In genomic region chr20:49701313-49701731, GRCh38 we compare ENCODE assay signal across 9 cellular contexts. TPM values are rescaled to one million over a fixed set of nuclear protein-coding genes. Genes with fewer than 3 reads are reported as not detected.
A peak's percentile ranks its signal among the peaks of the same experiment; 100 is the strongest.
DNase-seq lines count a peak whose midpoint lies in the region; ATAC-seq and TF ChIP-seq lines count a peak whose summit lies in the region.
"Had no signal": no experiment of that assay in that cellular context is flagged by ENCODE, and none has a peak within 500 bp of the region (broad histone marks: within the 10 kb centered on the region; RNA-seq: fewer than 3 reads in every experiment).

No MANE protein-coding gene starts in this region.

- H3K27ac ChIP-seq in RWPE2 (ENCODE audit: poor library complexity, severe bottlenecking) (peak overlapping the region; percentile 75), epithelial cell of prostate (peak overlapping the region; percentile 94), stomach (peak overlapping the region in 4 of 5 donors; percentile 33 to 59 (median 41))
- H3K27ac ChIP-seq: thyroid gland had no signal

- CTCF ChIA-PET in GM10248 (lab: Yijun Ruan, JAX): interaction anchor here (1.3 to 1.7 kb wide), 3 partner anchors 10 to 93 kb away, joined by 3 to 5 read pairs (median 3); no protein-coding TSS in a partner anchor

- WGBS in stomach, 5 donors: 16 to 31% (median 21%) methylated on average over 5 of the region's 5 CpGs

- no peaks in the 10 kb centered on the region for H3K27me3 ChIP-seq in RWPE2 (ENCODE audit: insufficient read depth, poor library complexity, severe bottlenecking)
- H3K27me3 ChIP-seq in stomach: no peaks in the 10 kb centered on the region
- H3K27me3 ChIP-seq: thyroid gland had no signal

- peak; percentile 52 for ATAC-seq in RWPE2 (ENCODE audit: low read depth)

- H3K9me3 Mint-ChIP-seq in activated naive CD4-positive, alpha-beta T cell treated with anti-CD3 and anti-CD28 coated beads, Interleukin-2, amount 50 U/mL, for 24 hours: no peaks in the 10 kb centered on the region

- peaks cover 5% of the 10 kb centered on the region for H3K36me3 Mint-ChIP-seq in activated naive CD4-positive, alpha-beta T cell treated with anti-CD3 and anti-CD28 coated beads, Interleukin-2, amount 50 U/mL, for 24 hours

- DNase-seq in activated naive CD4-positive, alpha-beta T cell (lab: John Stamatoyannopoulos, UW): no peak
- DNase-seq in RWPE2 (ENCODE audit: low spot score) (peak; percentile 71), epithelial cell of prostate (ENCODE audit: low read depth, low spot score) (no peak), stomach (no peak), GM10248 (ENCODE audit: extremely low spot score) (no peak), GM19238 (ENCODE audit: insufficient read length, low spot score) (no peak), NCI-H774 (lab: John Stamatoyannopoulos, UW) (no peak)
- DNase-seq: thyroid gland had no signal

- intact Hi-C loops in stomach (cut with DNase I; ENCODE audit: low total_unique reads): no loop called here

- TF ChIP-seq CTCF in RWPE2 (IDR thresholded peaks at IDR 0.05; ENCODE audit: poor library complexity, severe bottlenecking) (no peak), stomach (IDR thresholded peaks at IDR 0.05) (no peak), GM10248 (IDR thresholded peaks at IDR 0.05; ENCODE audit: control extremely low read depth, extremely low read depth, low read depth, missing control alignments) (no peak)

- H3K4me3 Mint-ChIP-seq in activated naive CD4-positive, alpha-beta T cell treated with anti-CD3 and anti-CD28 coated beads, Interleukin-2, amount 50 U/mL, for 24 hours: no peak overlapping the region

- TF ChIP-seq EP300 in stomach (IDR thresholded peaks at IDR 0.05): no peak

- peaks cover 18% of the 10 kb centered on the region for H3K36me3 ChIP-seq in RWPE2 (ENCODE audit: low read depth)
- no peaks in the 10 kb centered on the region for H3K36me3 ChIP-seq in stomach
- H3K36me3 ChIP-seq: thyroid gland had no signal

- H3K27ac Mint-ChIP-seq in activated naive CD4-positive, alpha-beta T cell treated with anti-CD3 and anti-CD28 coated beads, Interleukin-2, amount 50 U/mL, for 24 hours: peak overlapping the region; percentile 59

- H3K9me3 ChIP-seq in RWPE2 (ENCODE audit: severe bottlenecking) (no peaks in the 10 kb centered on the region), stomach (no peaks in the 10 kb centered on the region)
- H3K9me3 ChIP-seq: thyroid gland had no signal

- H3K4me1 ChIP-seq in RWPE2 (ENCODE audit: insufficient read depth, poor library complexity, severe bottlenecking) (peaks cover 57% of the 10 kb centered on the region), stomach (peaks cover 22 to 95% (median 66%) of the 10 kb centered on the region in 4 donors)

- POLR2A ChIA-PET in GM10248 (lab: Yijun Ruan, JAX): interaction anchor here (0.5 to 0.6 kb wide), 2 partner anchors 15 to 65 kb away, joined by 3 to 4 read pairs; no protein-coding TSS in a partner anchor

- H3K4me3 ChIP-seq in RWPE2 (ENCODE audit: severe bottlenecking): no peak overlapping the region
- no peak overlapping the region for H3K4me3 ChIP-seq in stomach
- H3K4me3 ChIP-seq: thyroid gland had no signal

- no peaks in the 10 kb centered on the region for H3K27me3 Mint-ChIP-seq in activated naive CD4-positive, alpha-beta T cell treated with anti-CD3 and anti-CD28 coated beads, Interleukin-2, amount 50 U/mL, for 24 hours

- H3K4me1 Mint-ChIP-seq in activated naive CD4-positive, alpha-beta T cell treated with anti-CD3 and anti-CD28 coated beads, Interleukin-2, amount 50 U/mL, for 24 hours: peaks cover 68% of the 10 kb centered on the region

- no peak for TF ChIP-seq POLR2A in stomach (IDR thresholded peaks at IDR 0.05)

RNA-seq across cellular contexts. Expression of gene B4GALT5, which starts 12.4 kb away (rescaled TPM):
- 10 to 100 TPM; 17.5 to 40.0 (median 25.8) TPM for total RNA-seq in stomach
- 10 to 100 TPM in 2 of 3 donors, 1 to 10 TPM in 1; 7.5 to 10.8 (median 10.2) TPM for polyA plus RNA-seq in stomach

Comparison
In these comparisons a context has a peak if more than half of its experiments do, and no peak if none do; other contexts are left out.
1. H3K27ac ChIP-seq: peak in every context shown above with its lines; median percentile 94 in epithelial cell of prostate; 75 in RWPE2; 41 in stomach.